19 cellular contexts compared by ENCODE assay signal in the genomic region with DNA sequence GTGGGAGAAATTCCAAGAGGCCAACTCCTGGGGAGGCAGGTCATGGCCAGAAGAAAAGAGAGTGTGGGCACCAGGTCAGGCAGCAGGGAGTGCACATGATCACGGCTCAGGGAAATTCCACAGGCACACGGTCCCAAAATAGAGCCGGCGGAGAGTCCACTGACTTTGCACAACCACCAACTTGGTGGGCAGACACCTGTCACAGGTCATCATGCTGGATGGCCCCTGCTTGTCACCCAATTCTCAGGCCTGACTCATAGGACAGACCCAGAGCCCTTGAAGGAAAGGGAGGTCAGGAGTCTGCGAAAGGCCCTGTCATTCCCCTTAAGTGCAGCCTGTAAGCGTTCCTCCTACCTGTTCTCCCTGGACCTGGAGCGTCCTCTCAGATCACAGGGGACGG. TPM values are rescaled to one million over a fixed set of nuclear protein-coding genes. Genes with fewer than 3 reads are reported as not detected.
A peak's percentile ranks its signal among the peaks of the same experiment; 100 is the strongest.
DNase-seq lines count a peak whose midpoint lies in the region; ATAC-seq and TF ChIP-seq lines count a peak whose summit lies in the region.
"Had no signal": no experiment of that assay in that cellular context is flagged by ENCODE, and none has a peak within 500 bp of the region (broad histone marks: within the 10 kb centered on the region; RNA-seq: fewer than 3 reads in every experiment).

No MANE protein-coding gene starts in this region.

- DNase-seq in LHCN-M2 (ENCODE audit: low read depth): peak; percentile 23
- peak; percentile 24 to 49 for DNase-seq in SJCRH30
- DNase-seq in left ventricle myocardium superior: no peak
- DNase-seq in gastrocnemius medialis: peak; percentile 21 to 88
- no peak for DNase-seq in iPS-NIHi7 (ENCODE audit: extremely low spot score)
- DNase-seq: C1 segment of cervical spinal cord; CD4-positive, alpha-beta memory T cell; COR-L47; GOT3; HCEC 1CT; KBM-7; MG63; NCI-H2029; NCI-H446; NCI-H524 treated with DMSO at 0.1 percent for 48 hours; NCI-H774 had no signal

- TF ChIP-seq CTCF in gastrocnemius medialis (IDR thresholded peaks at IDR 0.05 in 4 of 5, conservative IDR thresholded peaks at IDR 0.05 in 1 of 5): no peak

- H3K9me3 ChIP-seq in SJCRH30 (replicated peaks) (no peaks in the 10 kb centered on the region), gastrocnemius medialis (no peaks in the 10 kb centered on the region)
- H3K9me3 ChIP-seq: MG63 had no signal

- H3K4me1 ChIP-seq in SJCRH30 (no peaks in the 10 kb centered on the region; the same call in 1 of the 2 replicates), gastrocnemius medialis (peaks cover 21 to 22% of the 10 kb centered on the region in 2 donors)

- peak; percentile 64 for ATAC-seq in left ventricle myocardium superior
- ATAC-seq in gastrocnemius medialis: peak; percentile 61 to 91
- ATAC-seq in GM18517 (IDR thresholded peaks at IDR 0.05; ENCODE audit: unreplicated experiment): no peak
- ATAC-seq in GM18520 (IDR thresholded peaks at IDR 0.05; ENCODE audit: unreplicated experiment): no peak

- H3K36me3 ChIP-seq in SJCRH30: no peaks in the 10 kb centered on the region
- H3K36me3 ChIP-seq in gastrocnemius medialis: peaks cover 0 to 5% of the 10 kb centered on the region in 2 donors

- H3K27ac ChIP-seq in SJCRH30 (no peak overlapping the region), gastrocnemius medialis (peak overlapping the region; percentile 59 to 81 (median 64))

- intact Hi-C loops in left ventricle myocardium superior (cut with micrococcal nuclease) (no loop called here), gastrocnemius medialis (cut with DNase I; ENCODE audit: low total_unique reads) (loop anchor here (1.0 to 5.0 kb wide), 2 partner anchors 16 to 76 kb away; a partner anchor contains a TSS)

- H3K27me3 ChIP-seq in SJCRH30 (peaks cover 6% of the 10 kb centered on the region; the same call in 1 of the 2 replicates), gastrocnemius medialis (no peaks in the 10 kb centered on the region)
- H3K27me3 ChIP-seq: MG63 had no signal

- TF ChIP-seq POLR2A in gastrocnemius medialis (IDR thresholded peaks at IDR 0.05): no peak

- H3K4me3 ChIP-seq in SJCRH30: no peak overlapping the region
- H3K4me3 ChIP-seq in gastrocnemius medialis: no peak overlapping the region
- H3K4me3 ChIP-seq: MG63 had no signal

- in situ Hi-C loops in gastrocnemius medialis (cut with MboI; ENCODE audit: low sequenced_read_pairs in 4 of 4): no loop called here

RNA-seq across cellular contexts. Expression of a gene that starts 15.8 kb away (rescaled TPM):
- total RNA-seq in LHCN-M2 (2014; rRNA removed): 38.3 and 44.6 TPM in 2 replicates
- 56.1 TPM for polyA plus RNA-seq in LHCN-M2 (2012)
- 1.1 and 1.9 TPM in 2 replicates for total RNA-seq in SJCRH30 (2014; rRNA removed; shearing (Covaris generic))
- total RNA-seq in left ventricle myocardium superior: 56.7 TPM
- total RNA-seq in gastrocnemius medialis: 10 to 100 TPM in 3 of 4 donors, 1 to 10 TPM in 1; 8.7 to 25.5 (median 20.9) TPM

RNA-seq across cellular contexts. Expression of a gene that starts 21.9 kb away (rescaled TPM):
- total RNA-seq in LHCN-M2 (2014; rRNA removed) (0.17 TPM in 1 of 2 replicates, not detected in the other), left ventricle myocardium superior (3.8 TPM), gastrocnemius medialis (1 to 10 TPM in 3 of 4 donors, not detected in 1; 1.5 to 2.3 (median 2.0) TPM)
- polyA plus RNA-seq in LHCN-M2 (2012): not detected
- 0.10 TPM in 1 of 2 replicates, not detected in the other for total RNA-seq in SJCRH30 (2014; rRNA removed; shearing (Covaris generic))
- total RNA-seq: CD4-positive, alpha-beta memory T cell; SK-MEL-5 had no signal
- polyA plus RNA-seq: CD4-positive, alpha-beta memory T cell had no signal

RNA-seq across cellular contexts. Expression of a gene that starts 29.4 kb away (rescaled TPM):
- 1.4 and 1.7 TPM in 2 replicates for total RNA-seq in LHCN-M2 (2014; rRNA removed)
- 4.3 TPM for polyA plus RNA-seq in LHCN-M2 (2012)
- total RNA-seq in SJCRH30 (2014; rRNA removed; shearing (Covaris generic)): 0.12 and 0.30 TPM in 2 replicates
- 17.6 TPM for total RNA-seq in left ventricle myocardium superior
- 10 to 100 TPM in 1 of 4 donors, 1 to 10 TPM in 2, under 1 TPM in 1; 0.87 to 11.1 (median 6.2) TPM for total RNA-seq in gastrocnemius medialis

Comparison
In these comparisons a context has a peak if more than half of its experiments do, and no peak if none do; other contexts are left out.
1. DNase-seq: peak in LHCN-M2 (single experiment), SJCRH30 (2 of 2) and gastrocnemius medialis (2 of 2); none in left ventricle myocardium superior (single experiment) and iPS-NIHi7 (single experiment).
2. ATAC-seq: peak in left ventricle myocardium superior (single experiment) and gastrocnemius medialis (2 of 2); none in GM18517 (single experiment) and GM18520 (single experiment).